In genomic region chr9:89360465-89360864, GRCh38 we compare ENCODE assay signal across 13 cellular contexts. TPM values are rescaled to one million over a fixed set of nuclear protein-coding genes. Genes with fewer than 3 reads are reported as not detected.
DNase-seq lines count a peak whose midpoint lies in the region; ATAC-seq and TF ChIP-seq lines count a peak whose summit lies in the region.
"Had no signal": no experiment of that assay in that cellular context is flagged by ENCODE, and none has a peak within 500 bp of the region (broad histone marks: within the 10 kb centered on the region; RNA-seq: fewer than 3 reads in every experiment).

No MANE protein-coding gene starts in this region.

- intact Hi-C loops in left ventricle myocardium superior (cut with micrococcal nuclease) (no loop called here), Right ventricle myocardium inferior (cut with DNase I) (loop anchor here (10.0 kb wide), 1 partner anchor 64 kb away; no protein-coding TSS in a partner anchor), CD14-positive monocyte (cut with micrococcal nuclease) (no loop called here)

- TF ChIP-seq CTCF in CD14-positive monocyte (IDR thresholded peaks at IDR 0.05), result no peak

- H3K9me3 ChIP-seq in T-helper 17 cell (ENCODE audit: control insufficient read depth, low read length, poor library complexity, severe bottlenecking), result no peaks in the 10 kb centered on the region
- H3K9me3 ChIP-seq: BLaER1 treated with 17β-estradiol and CSF1 and Interleukin-3, amounts not matched to agents 10 nM and 100 nM; heart left ventricle had no signal

- H3K4me3 Mint-ChIP-seq in T-helper 17 cell (peak overlapping the region; percentile 19), CD14-positive monocyte (no peak overlapping the region)

- H3K4me1 Mint-ChIP-seq in T-helper 17 cell (peaks cover 16% of the 10 kb centered on the region), CD14-positive monocyte (peaks cover 6% of the 10 kb centered on the region)

- peaks cover 8% of the 10 kb centered on the region for H3K36me3 Mint-ChIP-seq in T-helper 17 cell (ENCODE audit: low read depth)
- H3K36me3 Mint-ChIP-seq in CD14-positive monocyte, result peaks cover 74 to 81% of the 10 kb centered on the region in 2 donors

- DNase-seq in left ventricle myocardium superior, result no peak
- DNase-seq in Right ventricle myocardium inferior (ENCODE audit: missing footprints), result no peak
- no peak for DNase-seq in T-helper 17 cell
- peak; percentile 17 to 38 for DNase-seq in lung microvascular endothelial cell (ENCODE audit: low read depth in 2 of 2)
- peak; percentile 24 for DNase-seq in ureter (ENCODE audit: low spot score)
- DNase-seq in CD14-positive monocyte (ENCODE audit: low spot score), result no peak
- no peak for DNase-seq in midbrain (lab: John Stamatoyannopoulos, UW)
- DNase-seq in NAMALWA (ENCODE audit: low spot score), result no peak
- DNase-seq: activated CD4-positive, CD25-positive, alpha-beta regulatory T cell treated with anti-CD3 and anti-CD28 coated beads, Interleukin-2, amount 50 U/mL, for 72 hours; effector CD4-positive, alpha-beta T cell; heart left ventricle had no signal

- ATAC-seq in left ventricle myocardium superior (peak; percentile 31), Right ventricle myocardium inferior (no peak), T-helper 17 cell (no peak)

- H3K27ac Mint-ChIP-seq in T-helper 17 cell, result peak overlapping the region; percentile 76
- H3K27ac Mint-ChIP-seq in CD14-positive monocyte, result peak overlapping the region in 1 of 7 donors; percentile 62

- H3K9me3 Mint-ChIP-seq in CD14-positive monocyte, result no peaks in the 10 kb centered on the region
- H3K9me3 Mint-ChIP-seq: activated naive CD4-positive, alpha-beta T cell treated with anti-CD3 and anti-CD28 coated beads, Interleukin-2, amount 50 U/mL, for 72 hours had no signal

- no peaks in the 10 kb centered on the region for H3K27me3 Mint-ChIP-seq in T-helper 17 cell
- peaks cover 0 to 3% (median 0%) of the 10 kb centered on the region in 3 donors for H3K27me3 Mint-ChIP-seq in CD14-positive monocyte (ENCODE audit: low read depth in 3 of 3)

RNA-seq across cellular contexts. Expression of gene SECISBP2, which starts 42.2 kb away (rescaled TPM):
- total RNA-seq in left ventricle myocardium superior (15.7 TPM), Right ventricle myocardium inferior (16.4 TPM), T-helper 17 cell (100 to 1,000 TPM; 106 to 115 TPM), lung microvascular endothelial cell (16.8 and 27.4 TPM in 2 replicates), ureter (103 TPM)
- 1 to 10 TPM; 8.6 to 9.8 TPM for polyA plus RNA-seq in CD14-positive monocyte

RNA-seq across cellular contexts. Expression of gene CKS2, which starts 49.5 kb away (rescaled TPM):
- 11.2 TPM for total RNA-seq in left ventricle myocardium superior
- 9.7 TPM for total RNA-seq in Right ventricle myocardium inferior
- total RNA-seq in T-helper 17 cell, result 10 to 100 TPM; 11.9 to 18.1 TPM
- total RNA-seq in lung microvascular endothelial cell, result 60.3 and 94.8 TPM in 2 replicates
- total RNA-seq in ureter, result 13.1 TPM
- polyA plus RNA-seq in CD14-positive monocyte, result 10 to 100 TPM; 12.3 to 14.5 TPM

Comparison
In these comparisons a context has a peak if more than half of its experiments do, and no peak if none do; other contexts are left out.
1. DNase-seq: peak in lung microvascular endothelial cell (2 of 2) and ureter (single experiment); none in left ventricle myocardium superior (single experiment), Right ventricle myocardium inferior (single experiment), T-helper 17 cell (0 of 3), CD14-positive monocyte (single experiment), midbrain (single experiment) and NAMALWA (single experiment).